ENCODE assay signal across 8 cellular contexts in genomic region chr4:52721968-52722814, GRCh38. TPM values are rescaled to one million over a fixed set of nuclear protein-coding genes. Genes with fewer than 3 reads are reported as not detected.
DNase-seq lines count a peak whose midpoint lies in the region; TF ChIP-seq lines count a peak whose summit lies in the region.

No MANE protein-coding gene starts in this region.

- H3K79me2 ChIP-seq in MM.1S (ENCODE audit: low read length) = no peaks in the 10 kb centered on the region

- peak overlapping the region; percentile 73 for H3K4me2 ChIP-seq in MM.1S (ENCODE audit: low read depth, low read length)

- H3K9me2 ChIP-seq in MM.1S (replicated peaks; ENCODE audit: insufficient read depth, low read length) = no peaks in the 10 kb centered on the region

- H3K27me3 ChIP-seq in H7 (ENCODE audit: control insufficient read depth, insufficient read depth, low read length) (no peaks in the 10 kb centered on the region), MM.1S (replicated peaks; ENCODE audit: insufficient read depth, low read length) (no peaks in the 10 kb centered on the region), SJCRH30 (no peaks in the 10 kb centered on the region)

- no peaks in the 10 kb centered on the region; the same call in 1 of the 2 replicates for H4K20me1 ChIP-seq in MM.1S (ENCODE audit: insufficient read depth, low read length)

- H3K9ac ChIP-seq in ES-I3 (ENCODE audit: low read depth, low read length) (peak overlapping the region; percentile 66), MM.1S (ENCODE audit: low read length) (peak overlapping the region; percentile 62; the same call in 1 of the 2 replicates)

- peaks cover 4% of the 10 kb centered on the region; the same call in 1 of the 2 replicates for H3K36me3 ChIP-seq in ES-I3 (ENCODE audit: insufficient read depth, low read length)
- H3K36me3 ChIP-seq in H7 (replicated peaks; ENCODE audit: control insufficient read depth, insufficient read depth, low read length) = peaks cover 8% of the 10 kb centered on the region
- H3K36me3 ChIP-seq in MM.1S (replicated peaks; ENCODE audit: insufficient read depth, low read length) = peaks cover 4% of the 10 kb centered on the region; the same call in 1 of the 2 replicates
- peaks cover 15% of the 10 kb centered on the region for H3K36me3 ChIP-seq in SJCRH30

- peaks cover 11% of the 10 kb centered on the region for H3F3A ChIP-seq in MM.1S (ENCODE audit: insufficient read depth, low read length)

- no peak for TF ChIP-seq CTCF in MM.1S (IDR thresholded peaks at IDR 0.05; ENCODE audit: low read length)

- H3K9me3 ChIP-seq in ES-I3 (ENCODE audit: control insufficient read depth, insufficient read depth, low read length) (no peaks in the 10 kb centered on the region; the same call in 1 of the 2 replicates), MM.1S (replicated peaks; ENCODE audit: insufficient read depth, low read length) (no peaks in the 10 kb centered on the region), SJCRH30 (replicated peaks) (no peaks in the 10 kb centered on the region)

- peak overlapping the region; percentile 87 for H2AFZ ChIP-seq in MM.1S (ENCODE audit: low read length)

- H3K27ac ChIP-seq in MM.1S (ENCODE audit: low read length) (peak overlapping the region; percentile 44; the same call in 1 of the 2 replicates), SJCRH30 (peak overlapping the region; percentile 63)

- DNase-seq in H7 (peak; percentile 92), MM.1S (peak; percentile 95), SJCRH30 (peak; percentile 95 to 98), globus pallidus (ENCODE audit: low spot score) (peak; percentile 98), non-pigmented ciliary epithelial cell (ENCODE audit: low read depth) (peak; percentile 89), superior temporal gyrus (ENCODE audit: extremely low spot score) (peak; percentile 94)
- DNase-seq in activated naive CD4-positive, alpha-beta T cell treated with anti-CD3 and anti-CD28 coated beads, Interleukin-2, amount 50 U/mL, for 16 hours = peak; percentile 90

- H3K4me3 ChIP-seq in H7 (ENCODE audit: insufficient read depth, low read depth, low read length) = peak overlapping the region; percentile 55
- peak overlapping the region; percentile 69 for H3K4me3 ChIP-seq in MM.1S (ENCODE audit: low read length)
- peak overlapping the region; percentile 64 for H3K4me3 ChIP-seq in SJCRH30

- H3K4me1 ChIP-seq in ES-I3 (ENCODE audit: insufficient read depth, low read length) (no peaks in the 10 kb centered on the region), MM.1S (ENCODE audit: low read length) (0 out of 2 replicates have a peak, but pooled peaks cover 3% of the 10 kb centered on the region), SJCRH30 (peaks cover 4% of the 10 kb centered on the region; the same call in 1 of the 2 replicates)

RNA-seq across cellular contexts. Expression of gene ERVMER34-1, which starts 29.0 kb away (rescaled TPM):
- total RNA-seq in H7 (2014; rRNA removed; shearing (Covaris generic)) = 3.4 and 5.1 TPM in 2 replicates
- total RNA-seq in SJCRH30 (2014; rRNA removed; shearing (Covaris generic)) = 0.04 TPM in 1 of 2 replicates, not detected in the other

Comparison
In these comparisons a context has a peak if more than half of its experiments do, and no peak if none do; other contexts are left out.
1. Peak in every context shown above with its lines: DNase-seq, H3K4me3 ChIP-seq and H3K27ac ChIP-seq.